In the genomic region with DNA sequence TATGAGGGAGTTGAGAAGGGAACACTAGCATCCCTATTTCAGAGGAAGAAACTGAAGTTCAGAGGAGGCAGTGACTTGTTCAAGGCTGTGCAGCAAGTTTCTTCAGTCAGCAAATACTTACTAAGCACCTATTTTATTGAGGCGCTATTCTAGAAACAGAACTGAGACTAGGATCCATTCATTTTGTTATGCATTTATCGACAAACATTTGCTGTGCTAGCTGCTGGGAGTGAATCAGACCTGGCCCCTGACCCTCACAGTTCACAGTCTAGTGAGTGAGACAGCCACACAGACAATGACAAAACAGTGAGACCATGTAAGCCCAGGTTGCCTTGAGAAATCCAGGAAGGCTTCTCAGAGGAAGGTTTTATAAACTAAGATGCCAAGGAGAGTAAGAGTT, we compare ENCODE assay signal across 17 cellular contexts. TPM values are rescaled to one million over a fixed set of nuclear protein-coding genes. Genes with fewer than 3 reads are reported as not detected.
DNase-seq lines count a peak whose midpoint lies in the region; ATAC-seq, FAIRE-seq and TF ChIP-seq lines count a peak whose summit lies in the region.
"Had no signal": no experiment of that assay in that cellular context is flagged by ENCODE, and none has a peak within 500 bp of the region (broad histone marks: within the 10 kb centered on the region; RNA-seq: fewer than 3 reads in every experiment).

No MANE protein-coding gene starts in this region.

- no peak overlapping the region for H3K4me2 ChIP-seq in trophoblast cell (ENCODE audit: low read length)

- no peak overlapping the region for H3K4me3 Mint-ChIP-seq in chondrocyte (ENCODE audit: unreplicated experiment)
- H3K4me3 Mint-ChIP-seq in nephron progenitor cell: peak overlapping the region; percentile 8
- no peak overlapping the region for H3K4me3 Mint-ChIP-seq in effector memory CD8-positive, alpha-beta T cell
- no peak overlapping the region for H3K4me3 Mint-ChIP-seq in natural killer cell treated with Interleukin-12 subunit alpha and Interleukin-12 subunit beta and Interleukin-15 and Interleukin-18, amount 100 ng/mL, for 72 hours
- H3K4me3 Mint-ChIP-seq: activated naive CD8-positive, alpha-beta T cell treated with anti-CD3 and anti-CD28 coated beads, Interleukin-2, amount 10 ng/mL, durations not matched to agents 7 days and 5 days; mesothelial cell of epicardium had no signal

- no peaks in the 10 kb centered on the region for H3K27me3 Mint-ChIP-seq in chondrocyte (ENCODE audit: low read depth)
- H3K27me3 Mint-ChIP-seq in nephron progenitor cell (ENCODE audit: low read depth, poor library complexity): no peaks in the 10 kb centered on the region
- no peaks in the 10 kb centered on the region for H3K27me3 Mint-ChIP-seq in effector memory CD8-positive, alpha-beta T cell
- H3K27me3 Mint-ChIP-seq in natural killer cell treated with Interleukin-12 subunit alpha and Interleukin-12 subunit beta and Interleukin-15 and Interleukin-18, amount 100 ng/mL, for 72 hours: no peaks in the 10 kb centered on the region
- H3K27me3 Mint-ChIP-seq: activated naive CD8-positive, alpha-beta T cell treated with anti-CD3 and anti-CD28 coated beads, Interleukin-2, amount 10 ng/mL, durations not matched to agents 7 days and 5 days had no signal

- H2AFZ ChIP-seq in ACC112 (ENCODE audit: low read length, unreplicated experiment) (no peak overlapping the region), trophoblast cell (ENCODE audit: insufficient read depth, low read length, poor library complexity) (no peak overlapping the region)

- H3K23ac ChIP-seq in trophoblast cell (ENCODE audit: low read length): no peak overlapping the region

- H3K79me2 ChIP-seq in ACC112 (ENCODE audit: control insufficient read depth, insufficient read depth, low read length, unreplicated experiment) (no peaks in the 10 kb centered on the region), trophoblast cell (ENCODE audit: control insufficient read depth, insufficient read depth, low read length, poor library complexity) (no peaks in the 10 kb centered on the region)

- no peak overlapping the region for H3K18ac ChIP-seq in trophoblast cell (ENCODE audit: low read length)

- WGBS in small intestine, 3 donors: 91 to 96% (median 94%) methylated on average over 2 of the region's 2 CpGs
- WGBS in trophoblast cell (ENCODE audit: extremely low coverage, insufficient coverage, insufficient read length): no CpG with 5 or more reads among the region's 2 CpGs

- no peak for FAIRE-seq in small intestine (lab: Jason Lieb, UNC)
- FAIRE-seq: D721Med, endothelial cell of umbilical vein, frontal cortex had no signal

- no peak overlapping the region for H2BK120ac ChIP-seq in trophoblast cell (ENCODE audit: insufficient read depth, low read length, poor library complexity)

- no peak overlapping the region for H2BK5ac ChIP-seq in trophoblast cell (ENCODE audit: low read depth, low read length, poor library complexity)

- DNase-seq in chondrocyte (ENCODE audit: low spot score): no peak
- DNase-seq in nephron progenitor cell: no peak
- DNase-seq in effector memory CD8-positive, alpha-beta T cell: no peak
- DNase-seq in natural killer cell treated with Interleukin-12 subunit alpha and Interleukin-12 subunit beta and Interleukin-15 and Interleukin-18, amount 100 ng/mL, for 72 hours (ENCODE audit: low spot score): no peak
- DNase-seq in small intestine: no peak
- DNase-seq in trophoblast cell: no peak
- DNase-seq: activated CD4-positive, alpha-beta T cell treated with anti-CD3 and anti-CD28 coated beads, Interleukin-2, amount 50 U/mL, for 1 hour; activated naive CD8-positive, alpha-beta T cell treated with anti-CD3 and anti-CD28 coated beads, Interleukin-2, amount 10 ng/mL, durations not matched to agents 7 days and 5 days; SHP77 treated with DMSO at 0.1 percent for 48 hours; stimulated activated naive CD4-positive, alpha-beta T cell; T-helper 9 cell had no signal

- H3K79me1 ChIP-seq in trophoblast cell (ENCODE audit: low read length): no peaks in the 10 kb centered on the region

- H3K4me1 Mint-ChIP-seq in chondrocyte (ENCODE audit: low read depth) (peaks cover 61% of the 10 kb centered on the region), nephron progenitor cell (peaks cover 60% of the 10 kb centered on the region)
- peaks cover 3 to 8% of the 10 kb centered on the region in 2 donors for H3K4me1 Mint-ChIP-seq in effector memory CD8-positive, alpha-beta T cell (ENCODE audit: low read depth in 2 of 2)
- no peaks in the 10 kb centered on the region for H3K4me1 Mint-ChIP-seq in natural killer cell treated with Interleukin-12 subunit alpha and Interleukin-12 subunit beta and Interleukin-15 and Interleukin-18, amount 100 ng/mL, for 72 hours (ENCODE audit: low read depth in 2 of 2)

- no peak overlapping the region for H4K12ac ChIP-seq in trophoblast cell (ENCODE audit: low read depth, low read length)

- H3K27me3 ChIP-seq in ACC112 (ENCODE audit: insufficient read depth, low read length) (no peaks in the 10 kb centered on the region), HUES6 (ENCODE audit: control insufficient read depth, insufficient read depth, low read length) (no peaks in the 10 kb centered on the region), small intestine (ENCODE audit: control insufficient read depth in 2 of 2, insufficient read depth in 2 of 2, low read length in 2 of 2) (no peaks in the 10 kb centered on the region), trophoblast cell (ENCODE audit: insufficient read depth, low read length) (no peaks in the 10 kb centered on the region)

- H3K14ac ChIP-seq in trophoblast cell (ENCODE audit: low read length): no peak overlapping the region

- no peaks in the 10 kb centered on the region for H3K9me3 Mint-ChIP-seq in chondrocyte (ENCODE audit: low read depth)
- H3K9me3 Mint-ChIP-seq in nephron progenitor cell: no peaks in the 10 kb centered on the region
- H3K9me3 Mint-ChIP-seq in effector memory CD8-positive, alpha-beta T cell: no peaks in the 10 kb centered on the region
- H3K9me3 Mint-ChIP-seq in natural killer cell treated with Interleukin-12 subunit alpha and Interleukin-12 subunit beta and Interleukin-15 and Interleukin-18, amount 100 ng/mL, for 72 hours: no peaks in the 10 kb centered on the region
- H3K9me3 Mint-ChIP-seq: activated naive CD8-positive, alpha-beta T cell treated with anti-CD3 and anti-CD28 coated beads, Interleukin-2, amount 10 ng/mL, durations not matched to agents 7 days and 5 days; mesothelial cell of epicardium had no signal

- H3K4me3 ChIP-seq in ACC112 (ENCODE audit: low read depth, low read length) (no peak overlapping the region), HUES6 (ENCODE audit: low read depth, low read length) (no peak overlapping the region), small intestine (ENCODE audit: low read depth in 1 of 2, low read length in 2 of 2) (no peak overlapping the region), trophoblast cell (ENCODE audit: low read depth, low read length) (no peak overlapping the region)

- H3K36me3 ChIP-seq in ACC112 (ENCODE audit: insufficient read depth, low read length) (no peaks in the 10 kb centered on the region), HUES6 (ENCODE audit: control insufficient read depth, insufficient read depth, low read length) (peaks cover 8% of the 10 kb centered on the region), small intestine (ENCODE audit: control insufficient read depth in 2 of 2, insufficient read depth in 2 of 2, low read length in 2 of 2) (no peaks in the 10 kb centered on the region), trophoblast cell (ENCODE audit: control insufficient read depth in 1 of 2, insufficient read depth in 2 of 2, low read length in 2 of 2) (peaks cover 0 to 2% of the 10 kb centered on the region in 2 experiments)

- H4K91ac ChIP-seq in trophoblast cell (ENCODE audit: low read depth, low read length): no peak overlapping the region

- no peak overlapping the region for H2BK12ac ChIP-seq in trophoblast cell (ENCODE audit: low read length)

- no peak overlapping the region for H2AK5ac ChIP-seq in trophoblast cell (ENCODE audit: low read length)

- H3K27ac Mint-ChIP-seq in chondrocyte (ENCODE audit: unreplicated experiment) (peak overlapping the region; percentile 82), nephron progenitor cell (peak overlapping the region; percentile 94)
- H3K27ac Mint-ChIP-seq in effector memory CD8-positive, alpha-beta T cell: peak overlapping the region in 1 of 2 donors; percentile 52
- no peak overlapping the region for H3K27ac Mint-ChIP-seq in natural killer cell treated with Interleukin-12 subunit alpha and Interleukin-12 subunit beta and Interleukin-15 and Interleukin-18, amount 100 ng/mL, for 72 hours
- H3K27ac Mint-ChIP-seq: mesothelial cell of epicardium had no signal

- no peak for ATAC-seq in effector memory CD8-positive, alpha-beta T cell (replicated peaks)
- ATAC-seq in natural killer cell treated with Interleukin-12 subunit alpha and Interleukin-12 subunit beta and Interleukin-15 and Interleukin-18, amount 100 ng/mL, for 72 hours: no peak

- H4K8ac ChIP-seq in trophoblast cell (ENCODE audit: low read depth, low read length): no peak overlapping the region

- H3K4me1 ChIP-seq in ACC112 (ENCODE audit: control insufficient read depth, insufficient read depth, low read length, unreplicated experiment): peaks cover 16% of the 10 kb centered on the region
- H3K4me1 ChIP-seq in HUES6 (ENCODE audit: control insufficient read depth, insufficient read depth, low read length): peaks cover 39% of the 10 kb centered on the region
- H3K4me1 ChIP-seq in small intestine (ENCODE audit: control insufficient read depth in 2 of 2, insufficient read depth in 1 of 2, low read depth in 1 of 2, low read length in 1 of 2): no peaks in the 10 kb centered on the region
- H3K4me1 ChIP-seq in trophoblast cell (ENCODE audit: control insufficient read depth in 1 of 2, insufficient read depth in 2 of 2, low read length in 2 of 2): peaks cover 18 to 25% of the 10 kb centered on the region in 2 experiments

- H3K4ac ChIP-seq in trophoblast cell (ENCODE audit: low read depth, low read length): no peak overlapping the region

- H3K36me3 Mint-ChIP-seq in chondrocyte (ENCODE audit: low read depth) (peaks cover 27% of the 10 kb centered on the region), nephron progenitor cell (ENCODE audit: low read depth) (peaks cover 41% of the 10 kb centered on the region)
- H3K36me3 Mint-ChIP-seq in effector memory CD8-positive, alpha-beta T cell (ENCODE audit: insufficient read depth): peaks cover 38% of the 10 kb centered on the region
- H3K36me3 Mint-ChIP-seq in natural killer cell treated with Interleukin-12 subunit alpha and Interleukin-12 subunit beta and Interleukin-15 and Interleukin-18, amount 100 ng/mL, for 72 hours: no peaks in the 10 kb centered on the region

- H3K27ac ChIP-seq in ACC112 (ENCODE audit: low read depth, low read length): peak overlapping the region; percentile 42; the same call in 1 of the 2 replicates
- H3K27ac ChIP-seq in HUES6 (ENCODE audit: low read depth, low read length): peak overlapping the region; percentile 10; the same call in 1 of the 2 replicates
- no peak overlapping the region for H3K27ac ChIP-seq in small intestine (ENCODE audit: low read depth in 1 of 2, low read length in 1 of 2)
- no peak overlapping the region for H3K27ac ChIP-seq in trophoblast cell (ENCODE audit: low read depth, low read length)

- no peak for TF ChIP-seq CTCF in chondrocyte (IDR thresholded peaks at IDR 0.05)
- TF ChIP-seq CTCF in nephron progenitor cell (IDR thresholded peaks at IDR 0.05): no peak

- H3K9me3 ChIP-seq in HUES6 (ENCODE audit: control insufficient read depth, insufficient read depth, low read depth, low read length) (no peaks in the 10 kb centered on the region), small intestine (ENCODE audit: control insufficient read depth, low read depth) (no peaks in the 10 kb centered on the region), trophoblast cell (ENCODE audit: insufficient read depth, low read depth, low read length) (no peaks in the 10 kb centered on the region)

- H3K9ac ChIP-seq in HUES6 (ENCODE audit: low read length) (no peak overlapping the region), trophoblast cell (ENCODE audit: low read length) (no peak overlapping the region)

RNA-seq across cellular contexts. Expression of a gene that starts 28.2 kb away (rescaled TPM):
- 17.3 to 35.1 TPM (median 17.7 TPM) in 3 replicates for total RNA-seq in chondrocyte
- 10 to 100 TPM in 1 of 2 donors, 1 to 10 TPM in 1; 8.7 to 15.0 TPM for total RNA-seq in natural killer cell treated with Interleukin-12 subunit alpha and Interleukin-12 subunit beta and Interleukin-15 and Interleukin-18, amount 100 ng/mL, for 72 hours
- polyA plus RNA-seq in small intestine: 1 to 10 TPM; 2.4 to 3.6 (median 2.7) TPM
- 4.7 and 4.8 TPM in 2 replicates for polyA plus RNA-seq in trophoblast cell (2013)

Comparison
In these comparisons a context has a peak if more than half of its experiments do, and no peak if none do; other contexts are left out.
1. H3K27ac ChIP-seq: peak in ACC112 (single experiment) and HUES6 (single experiment); none in small intestine (0 of 2) and trophoblast cell (single experiment).
2. H3K27ac Mint-ChIP-seq: peak in chondrocyte (single experiment) and nephron progenitor cell (single experiment); none in natural killer cell treated with Interleukin-12 subunit alpha and Interleukin-12 subunit beta and Interleukin-15 and Interleukin-18, amount 100 ng/mL, for 72 hours (0 of 2).